In genomic region chr3:71547254-71548198, GRCh38 we compare ENCODE assay signal across 18 cellular contexts. TPM values are rescaled to one million over a fixed set of nuclear protein-coding genes. Genes with fewer than 3 reads are reported as not detected.
DNase-seq lines count a peak whose midpoint lies in the region; ATAC-seq, FAIRE-seq and TF ChIP-seq lines count a peak whose summit lies in the region.
"Had no signal": no experiment of that assay in that cellular context is flagged by ENCODE, and none has a peak within 500 bp of the region (broad histone marks: within the 10 kb centered on the region; RNA-seq: fewer than 3 reads in every experiment).

No MANE protein-coding gene starts in this region.

- no peak for TF ChIP-seq CTCF in VCaP (conservative IDR thresholded peaks at IDR 0.05)
- no peak for TF ChIP-seq CTCF in dorsolateral prefrontal cortex (IDR thresholded peaks at IDR 0.05 in 54 of 56, conservative IDR thresholded peaks at IDR 0.05 in 2 of 56; ENCODE audit: low read depth in 1 of 56, partially characterized antibody in 56 of 56)

- 91% methylated on average over 4 of the region's 4 CpGs for WGBS in right cardiac atrium
- 54 to 75% (median 66%) methylated on average over 4 of the region's 4 CpGs for WGBS in small intestine, 3 donors

- in situ Hi-C loops in KBM-7 (cut with MboI; ENCODE audit: low pct_unique_long_range_greater_than_20kb, low sequenced_read_pairs) = no loop called here

- H3K36me3 ChIP-seq in small intestine (ENCODE audit: control insufficient read depth in 2 of 2, insufficient read depth in 2 of 2, low read length in 2 of 2) = no peaks in the 10 kb centered on the region

- DNase-seq in KBM-7 (peak; percentile 63), right cardiac atrium (no peak), small intestine (peak; percentile 27), islet precursor cell (no peak), DMS79 treated with DMSO at 0.1 percent for 48 hours (lab: John Stamatoyannopoulos, UW) (no peak), dorsolateral prefrontal cortex (no peak)
- DNase-seq: activated CD4-positive, alpha-beta memory T cell treated with anti-CD3 and anti-CD28 coated beads, Interleukin-2, amount 10 ng/mL, durations not matched to agents 7 days and 5 days; activated naive CD4-positive, alpha-beta T cell treated with Interleukin-2 at 50 U/mL for 16 hours; CD4-positive, alpha-beta memory T cell; foreskin keratinocyte; kidney glomerular epithelial cell; NCI-H2081 treated with DMSO at 0.1 percent for 48 hours; stimulated activated CD4-positive, alpha-beta T cell treated with anti-CD3 and anti-CD28 coated beads, Interleukin-2, amount 100 ng/mL, for 48 hours had no signal

- ATAC-seq in right cardiac atrium (peak in 1 of 2 donors; percentile 59), HG03432 (IDR thresholded peaks at IDR 0.05; ENCODE audit: unreplicated experiment) (no peak)
- ATAC-seq: foreskin keratinocyte; Panc1; stimulated activated memory B cell treated with anti-CD40 and anti-IgM and Interleukin-4, amounts not matched to agents 10 μg/mL and 1 μg/mL and 100 μg/mL, for 72 hours had no signal

- no peaks in the 10 kb centered on the region for H3K27me3 ChIP-seq in right cardiac atrium (ENCODE audit: control insufficient read depth, insufficient read depth)
- no peaks in the 10 kb centered on the region for H3K27me3 ChIP-seq in small intestine (ENCODE audit: control insufficient read depth in 2 of 2, insufficient read depth in 2 of 2, low read length in 2 of 2)
- H3K27me3 ChIP-seq in dorsolateral prefrontal cortex = no peaks in the 10 kb centered on the region
- H3K27me3 ChIP-seq: foreskin keratinocyte had no signal

- peak overlapping the region; percentile 75; the same call in 1 of the 2 replicates for H3K27ac ChIP-seq in VCaP
- H3K27ac ChIP-seq in right cardiac atrium (ENCODE audit: low read length) = peak overlapping the region; percentile 33
- no peak overlapping the region for H3K27ac ChIP-seq in small intestine (ENCODE audit: low read depth in 1 of 2, low read length in 1 of 2)
- H3K27ac ChIP-seq in dorsolateral prefrontal cortex = peak overlapping the region in 12 of 59 donors; percentile 3 to 64 (median 30)
- H3K27ac ChIP-seq: foreskin keratinocyte, KMS-11 had no signal

- FAIRE-seq in small intestine (lab: Jason Lieb, UNC) = no peak

- H3K9me3 ChIP-seq in right cardiac atrium (ENCODE audit: control insufficient read depth, low read length) = no peaks in the 10 kb centered on the region
- H3K9me3 ChIP-seq in small intestine (ENCODE audit: control insufficient read depth, low read depth) = no peaks in the 10 kb centered on the region

- H3K4me3 ChIP-seq in right cardiac atrium (ENCODE audit: low read length) (no peak overlapping the region), small intestine (ENCODE audit: low read depth in 1 of 2, low read length in 2 of 2) (no peak overlapping the region), dorsolateral prefrontal cortex (no peak overlapping the region)

- intact Hi-C loops in right cardiac atrium (cut with DNase I) (no loop called here), dorsolateral prefrontal cortex (cut with DNase I) (no loop called here)

- peaks cover 7% of the 10 kb centered on the region for H3K4me1 ChIP-seq in right cardiac atrium (ENCODE audit: control insufficient read depth, insufficient read depth, low read length)
- peaks cover 4% of the 10 kb centered on the region in 2 donors for H3K4me1 ChIP-seq in small intestine (ENCODE audit: control insufficient read depth in 2 of 2, insufficient read depth in 1 of 2, low read depth in 1 of 2, low read length in 1 of 2)

RNA-seq across cellular contexts. Expression of gene FOXP1, which starts 36.0 kb away (rescaled TPM):
- 10 to 100 TPM; 57.4 to 63.4 (median 58.6) TPM for total RNA-seq in right cardiac atrium
- polyA plus RNA-seq in right cardiac atrium = 13.6 TPM
- 10 to 100 TPM in 2 of 3 donors, 1 to 10 TPM in 1; 4.9 to 18.8 (median 11.9) TPM for polyA plus RNA-seq in small intestine
- total RNA-seq in dorsolateral prefrontal cortex = 100 to 1,000 TPM in 108 of 120 experiments, 10 to 100 TPM in 12; 84.2 to 160 (median 118) TPM

Comparison
In these comparisons a context has a peak if more than half of its experiments do, and no peak if none do; other contexts are left out.
1. DNase-seq: peak in KBM-7 (single experiment) and small intestine (single experiment); none in right cardiac atrium (0 of 3), islet precursor cell (single experiment), DMS79 treated with DMSO at 0.1 percent for 48 hours (single experiment) and dorsolateral prefrontal cortex (0 of 10).
2. H3K27ac ChIP-seq: peak in VCaP (single experiment) and right cardiac atrium (single experiment); none in small intestine (0 of 2).